Comparison of ENCODE assay signal across 2 cellular contexts in genomic region chr11:12213920-12214319, GRCh38.
A peak's percentile ranks its signal among the peaks of the same experiment; 100 is the strongest.
TF ChIP-seq lines count a peak whose summit lies in the region.

No MANE protein-coding gene starts in this region.

TF ChIP-seq in A549, 52 proteins besides CTCF, POLR2A, EP300 and RAD21:
- TF ChIP-seq, protein P1, sequence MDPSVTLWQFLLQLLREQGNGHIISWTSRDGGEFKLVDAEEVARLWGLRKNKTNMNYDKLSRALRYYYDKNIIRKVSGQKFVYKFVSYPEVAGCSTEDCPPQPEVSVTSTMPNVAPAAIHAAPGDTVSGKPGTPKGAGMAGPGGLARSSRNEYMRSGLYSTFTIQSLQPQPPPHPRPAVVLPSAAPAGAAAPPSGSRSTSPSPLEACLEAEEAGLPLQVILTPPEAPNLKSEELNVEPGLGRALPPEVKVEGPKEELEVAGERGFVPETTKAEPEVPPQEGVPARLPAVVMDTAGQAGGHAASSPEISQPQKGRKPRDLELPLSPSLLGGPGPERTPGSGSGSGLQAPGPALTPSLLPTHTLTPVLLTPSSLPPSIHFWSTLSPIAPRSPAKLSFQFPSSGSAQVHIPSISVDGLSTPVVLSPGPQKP (IDR thresholded peaks at IDR 0.05; ENCODE audit: low read depth, low read length): no peak
- TF ChIP-seq FOSL2 (IDR thresholded peaks at IDR 0.05) (no peak), FOSL2 (CRISPR knock-in tag; IDR thresholded peaks at IDR 0.05) (peak; percentile 31)

TF ChIP-seq in K562, 482 proteins besides CTCF, POLR2A, EP300 and RAD21 (continued from another document):
- TF ChIP-seq ZKSCAN1 (IDR thresholded peaks at IDR 0.05; ENCODE audit: low read depth, low read length) (peak; percentile 45; the same call in 1 of the 2 replicates), ATF3 (IDR thresholded peaks at IDR 0.05) (peak; percentile 89), ATF3 (CRISPR knock-in tag; conservative IDR thresholded peaks at IDR 0.05) (no peak), MEIS2 (IDR thresholded peaks at IDR 0.05; ENCODE audit: partially characterized antibody) (no peak), ZNF668 (CRISPR knock-in tag; IDR thresholded peaks at IDR 0.05) (no peak), JUND (IDR thresholded peaks at IDR 0.05; ENCODE audit: borderline replicate concordance, low read depth, low read length) (peak; percentile 70; the same call in 1 of the 2 replicates), JUND (tag; IDR thresholded peaks at IDR 0.05; ENCODE audit: borderline replicate concordance, low read depth, low read length) (peak; percentile 36; the same call in 1 of the 3 replicates), FOS (IDR thresholded peaks at IDR 0.05; ENCODE audit: extremely low read depth, insufficient read length) (peak; percentile 33), HEY1 (CRISPR knock-in tag; IDR thresholded peaks at IDR 0.05; ENCODE audit: borderline replicate concordance) (no peak), ARID1B (IDR thresholded peaks at IDR 0.05) (peak; percentile 38), SMARCE1 (IDR thresholded peaks at IDR 0.05) (peak; percentile 53; the same call in 1 of the 2 replicates), TCF7 (IDR thresholded peaks at IDR 0.05; ENCODE audit: borderline replicate concordance) (no peak), ERF (CRISPR knock-in tag; IDR thresholded peaks at IDR 0.05) (no peak)
